Comparison of ENCODE assay signal across 1 cellular context in the genomic region with DNA sequence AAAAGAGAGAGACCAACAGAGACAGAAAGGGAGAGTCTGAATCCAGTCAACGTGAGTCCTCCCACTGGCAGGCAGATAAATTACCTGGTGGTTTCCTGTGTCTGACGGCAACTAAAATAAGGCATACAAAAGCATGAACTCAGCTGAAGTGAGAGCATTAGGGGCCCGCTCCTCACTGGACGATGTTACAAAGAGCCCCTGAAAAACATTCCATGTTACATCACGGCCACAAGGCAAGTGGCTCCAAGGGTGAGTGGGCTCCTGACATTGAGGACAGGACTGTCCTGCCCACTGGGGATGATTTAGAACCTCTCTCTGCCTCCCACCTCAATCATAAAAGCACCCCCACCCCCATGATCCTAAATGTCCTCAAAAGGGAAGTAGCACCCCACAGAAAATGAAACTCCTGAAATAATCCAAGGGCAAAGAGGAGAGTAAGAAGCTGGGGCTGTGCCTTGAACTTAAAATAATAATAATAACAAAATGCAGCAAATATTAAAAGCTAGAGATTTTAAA.
TF ChIP-seq lines count a peak whose summit lies in the region.

No MANE protein-coding gene starts in this region.

TF ChIP-seq in GM12878, 131 proteins besides CTCF, POLR2A, EP300 and RAD21 (continued from another document):
- TF ChIP-seq, protein P1, sequence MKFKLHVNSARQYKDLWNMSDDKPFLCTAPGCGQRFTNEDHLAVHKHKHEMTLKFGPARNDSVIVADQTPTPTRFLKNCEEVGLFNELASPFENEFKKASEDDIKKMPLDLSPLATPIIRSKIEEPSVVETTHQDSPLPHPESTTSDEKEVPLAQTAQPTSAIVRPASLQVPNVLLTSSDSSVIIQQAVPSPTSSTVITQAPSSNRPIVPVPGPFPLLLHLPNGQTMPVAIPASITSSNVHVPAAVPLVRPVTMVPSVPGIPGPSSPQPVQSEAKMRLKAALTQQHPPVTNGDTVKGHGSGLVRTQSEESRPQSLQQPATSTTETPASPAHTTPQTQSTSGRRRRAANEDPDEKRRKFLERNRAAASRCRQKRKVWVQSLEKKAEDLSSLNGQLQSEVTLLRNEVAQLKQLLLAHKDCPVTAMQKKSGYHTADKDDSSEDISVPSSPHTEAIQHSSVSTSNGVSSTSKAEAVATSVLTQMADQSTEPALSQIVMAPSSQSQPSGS (IDR thresholded peaks at IDR 0.05; ENCODE audit: low read length) = no peak
- TF ChIP-seq SKIL (IDR thresholded peaks at IDR 0.05; ENCODE audit: low read depth, poor library complexity, severe bottlenecking) (peak; percentile 60), PBX3 (IDR thresholded peaks at IDR 0.05; ENCODE audit: insufficient replicate concordance, low read depth, low read length) (peak; percentile 82), SIN3A (IDR thresholded peaks at IDR 0.05; ENCODE audit: low read depth, low read length) (no peak), CREM (IDR thresholded peaks at IDR 0.05; ENCODE audit: low read depth) (no peak), USF1 (IDR thresholded peaks at IDR 0.05; ENCODE audit: borderline replicate concordance, extremely low read length, insufficient read depth, low read depth, low read length) (no peak), IKZF1 (conservative IDR thresholded peaks at IDR 0.05) (peak; percentile 49; the same call in 1 of the 2 replicates)
- TF ChIP-seq, protein P2, sequence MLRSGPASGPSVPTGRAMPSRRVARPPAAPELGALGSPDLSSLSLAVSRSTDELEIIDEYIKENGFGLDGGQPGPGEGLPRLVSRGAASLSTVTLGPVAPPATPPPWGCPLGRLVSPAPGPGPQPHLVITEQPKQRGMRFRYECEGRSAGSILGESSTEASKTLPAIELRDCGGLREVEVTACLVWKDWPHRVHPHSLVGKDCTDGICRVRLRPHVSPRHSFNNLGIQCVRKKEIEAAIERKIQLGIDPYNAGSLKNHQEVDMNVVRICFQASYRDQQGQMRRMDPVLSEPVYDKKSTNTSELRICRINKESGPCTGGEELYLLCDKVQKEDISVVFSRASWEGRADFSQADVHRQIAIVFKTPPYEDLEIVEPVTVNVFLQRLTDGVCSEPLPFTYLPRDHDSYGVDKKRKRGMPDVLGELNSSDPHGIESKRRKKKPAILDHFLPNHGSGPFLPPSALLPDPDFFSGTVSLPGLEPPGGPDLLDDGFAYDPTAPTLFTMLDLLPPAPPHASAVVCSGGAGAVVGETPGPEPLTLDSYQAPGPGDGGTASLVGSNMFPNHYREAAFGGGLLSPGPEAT (IDR thresholded peaks at IDR 0.05; ENCODE audit: low read depth) = peak; percentile 54; the same call in 1 of the 2 replicates
